Comparison of ENCODE assay signal across 8 cellular contexts in genomic region chr5:4797445-4797844, GRCh38.
"Had no signal": no experiment of that assay in that cellular context is flagged by ENCODE, and none has a peak within 500 bp of the region (broad histone marks: within the 10 kb centered on the region; RNA-seq: fewer than 3 reads in every experiment).

No MANE protein-coding gene starts in this region.

- H3K27me3 Mint-ChIP-seq: IgD-negative memory B cell had no signal

- H3K27ac ChIP-seq: HL-60, KMS-11 had no signal

- ATAC-seq: HepG2, K562 had no signal

- H3K4me3 Mint-ChIP-seq: IgD-negative memory B cell had no signal

- H3K27ac Mint-ChIP-seq: IgD-negative memory B cell had no signal

- H3K4me2 ChIP-seq: KMS-11 had no signal

- DNase-seq: IMR-90, KBM-7, KG1 had no signal

- H3K4me3 ChIP-seq: K562 had no signal

- H3K4me1 Mint-ChIP-seq: IgD-negative memory B cell had no signal

- H3K9ac ChIP-seq: KMS-11 had no signal

- H3K36me3 Mint-ChIP-seq: IgD-negative memory B cell had no signal
